In genomic region chr13:70042193-70042592, GRCh38 we compare ENCODE assay signal across 34 cellular contexts.
DNase-seq lines count a peak whose midpoint lies in the region; ATAC-seq, FAIRE-seq and TF ChIP-seq lines count a peak whose summit lies in the region.
"Had no signal": no experiment of that assay in that cellular context is flagged by ENCODE, and none has a peak within 500 bp of the region (broad histone marks: within the 10 kb centered on the region; RNA-seq: fewer than 3 reads in every experiment).

No MANE protein-coding gene starts in this region.

- no peaks in the 10 kb centered on the region for H3K27me3 ChIP-seq in mammary epithelial cell (ENCODE audit: insufficient read depth, low read length)
- H3K27me3 ChIP-seq in MG63 = no peaks in the 10 kb centered on the region
- H3K27me3 ChIP-seq: esophagus muscularis mucosa, foreskin keratinocyte, pancreas, right atrium auricular region, upper lobe of left lung had no signal

- in situ Hi-C loops in mammary epithelial cell (cut with MboI; ENCODE audit: low sequenced_read_pairs in 2 of 2) = no loop called here

- no peaks in the 10 kb centered on the region for H3K79me2 ChIP-seq in mammary epithelial cell (ENCODE audit: insufficient read depth, low read length)

- no peak overlapping the region for H3K4me3 Mint-ChIP-seq in HFFc6
- H3K4me3 Mint-ChIP-seq: activated CD4-positive, alpha-beta T cell treated with anti-CD3 and anti-CD28 coated beads, Interleukin-2, amount 10 ng/mL, durations not matched to agents 7 days and 5 days; activated naive CD8-positive, alpha-beta T cell treated with anti-CD3 and anti-CD28 coated beads, Interleukin-2, amount 50 U/mL, for 24 hours; activated T-cell treated with anti-CD3 and anti-CD28 coated beads, Interleukin-2, amount 50 U/mL, for 24 hours; endodermal cell; neural crest cell had no signal

- no TSS peak for BruUV-seq in mammary epithelial cell (replicated peaks; lab: Mats Ljungman, UMichigan)

- no peaks in the 10 kb centered on the region for H3K27me3 Mint-ChIP-seq in HFFc6 (ENCODE audit: insufficient read depth)
- H3K27me3 Mint-ChIP-seq: activated CD4-positive, alpha-beta T cell treated with anti-CD3 and anti-CD28 coated beads, Interleukin-2, amount 10 ng/mL, durations not matched to agents 7 days and 5 days; activated naive CD8-positive, alpha-beta T cell treated with anti-CD3 and anti-CD28 coated beads, Interleukin-2, amount 50 U/mL, for 24 hours; activated T-cell treated with anti-CD3 and anti-CD28 coated beads, Interleukin-2, amount 50 U/mL, for 24 hours had no signal

- no peak overlapping the region for H3K27ac Mint-ChIP-seq in HFFc6
- H3K27ac Mint-ChIP-seq: activated CD4-positive, alpha-beta T cell treated with anti-CD3 and anti-CD28 coated beads, Interleukin-2, amount 10 ng/mL, durations not matched to agents 7 days and 5 days; activated naive CD8-positive, alpha-beta T cell treated with anti-CD3 and anti-CD28 coated beads, Interleukin-2, amount 50 U/mL, for 24 hours; activated T-cell treated with anti-CD3 and anti-CD28 coated beads, Interleukin-2, amount 50 U/mL, for 24 hours; endodermal cell had no signal

- intact Hi-C loops in mammary epithelial cell (cut with micrococcal nuclease) = no loop called here

- H3K9ac ChIP-seq in mammary epithelial cell (ENCODE audit: insufficient read depth, low read length) = no peak overlapping the region

- H3K4me3 ChIP-seq in mammary epithelial cell (replicated peaks in 1 of 3; ENCODE audit: insufficient read depth in 1 of 3, low read depth in 2 of 3, low read length in 3 of 3) = no peak overlapping the region
- H3K4me3 ChIP-seq in MG63 = no peak overlapping the region
- H3K4me3 ChIP-seq: esophagus muscularis mucosa, HAP-1, pancreas, right atrium auricular region, upper lobe of left lung had no signal

- TF ChIP-seq CTCF in mammary epithelial cell (conservative IDR thresholded peaks at IDR 0.05 in 1 of 2, IDR thresholded peaks at IDR 0.05 in 1 of 2; ENCODE audit: extremely low read depth in 1 of 2, insufficient read depth in 1 of 2, low read depth in 1 of 2, low read length in 2 of 2) = no peak
- TF ChIP-seq CTCF in D721Med (IDR thresholded peaks at IDR 0.05; ENCODE audit: insufficient read depth, missing control alignments) = no peak
- no peak for TF ChIP-seq CTCF in HFFc6 (IDR thresholded peaks at IDR 0.05)

- dilution Hi-C loops in mammary epithelial cell (cut with HindIII; ENCODE audit: low sequenced_read_pairs) = no loop called here

- H3K9me3 ChIP-seq in mammary epithelial cell (replicated peaks; ENCODE audit: insufficient read depth, low read length) = no peaks in the 10 kb centered on the region
- H3K9me3 ChIP-seq in MG63 = no peaks in the 10 kb centered on the region
- H3K9me3 ChIP-seq: esophagus muscularis mucosa, HAP-1, pancreas, right atrium auricular region, upper lobe of left lung had no signal

- no peaks in the 10 kb centered on the region for H3K36me3 Mint-ChIP-seq in HFFc6 (ENCODE audit: low read depth)

- H4K20me1 ChIP-seq in mammary epithelial cell (ENCODE audit: insufficient read depth, low read length) = no peaks in the 10 kb centered on the region

- no peaks in the 10 kb centered on the region for H3K4me1 ChIP-seq in mammary epithelial cell (ENCODE audit: insufficient read depth, low read length)
- H3K4me1 ChIP-seq: esophagus muscularis mucosa, foreskin keratinocyte, HAP-1, pancreas, right atrium auricular region, upper lobe of left lung had no signal

- no peak overlapping the region for H3K4me2 ChIP-seq in mammary epithelial cell (ENCODE audit: insufficient read depth, low read depth, low read length)

- no peaks in the 10 kb centered on the region for H3K4me1 Mint-ChIP-seq in HFFc6 (ENCODE audit: low read depth)
- H3K4me1 Mint-ChIP-seq: activated CD4-positive, alpha-beta T cell treated with anti-CD3 and anti-CD28 coated beads, Interleukin-2, amount 10 ng/mL, durations not matched to agents 7 days and 5 days; activated naive CD8-positive, alpha-beta T cell treated with anti-CD3 and anti-CD28 coated beads, Interleukin-2, amount 50 U/mL, for 24 hours; endodermal cell; neural crest cell had no signal

- peaks cover 34% of the 10 kb centered on the region for H3K9me3 Mint-ChIP-seq in HFFc6
- H3K9me3 Mint-ChIP-seq: endodermal cell had no signal

- 87% methylated on average over 3 of the region's 4 CpGs for WGBS in mammary epithelial cell (ENCODE audit: low coverage, missing lambda C conversion rate)

- FAIRE-seq in D721Med (lab: Jason Lieb, UNC) = no peak
- FAIRE-seq: pancreas had no signal

- DNase-seq in kidney tubule cell (ENCODE audit: low spot score) = peak; percentile 9
- DNase-seq in mammary epithelial cell = no peak
- DNase-seq in MG63 = no peak
- DNase-seq in D721Med (ENCODE audit: insufficient read length, low spot score) = no peak
- DNase-seq in HFFc6 = no peak
- DNase-seq: activated CD4-positive, alpha-beta T cell treated with anti-CD3 and anti-CD28 coated beads, Interleukin-2, amount 10 ng/mL, durations not matched to agents 7 days and 5 days; activated naive CD8-positive, alpha-beta T cell treated with anti-CD3 and anti-CD28 coated beads, Interleukin-2, amount 50 U/mL, for 24 hours; activated T-cell treated with anti-CD3 and anti-CD28 coated beads, Interleukin-2, amount 50 U/mL, for 24 hours; C1 segment of cervical spinal cord; central memory CD4-positive, alpha-beta T cell; COR-L47; DMS79 treated with DMSO at 0.1 percent for 48 hours; endodermal cell; foreskin keratinocyte; GF-D8; left cardiac atrium; NCI-H1105 treated with DMSO at 0.1 percent for 48 hours; NCI-H1930; NCI-H226; NCI-H69; pancreas; SHP77 treated with DMSO at 0.1 percent for 48 hours; stimulated activated CD4-positive, alpha-beta T cell treated with anti-CD3 and anti-CD28 coated beads, Interleukin-2, amount 100 ng/mL, for 24 hours; SW 1271; T1000; upper lobe of left lung had no signal

- CTCF ChIA-PET in mammary epithelial cell (lab: Charles Lee; ENCODE audit: low non-redundant PET) = no interaction called here

- no peak overlapping the region for H2AFZ ChIP-seq in mammary epithelial cell (ENCODE audit: low read depth, low read length)

- no peaks in the 10 kb centered on the region for H3K36me3 ChIP-seq in mammary epithelial cell (ENCODE audit: insufficient read depth, low read length)
- no peaks in the 10 kb centered on the region for H3K36me3 ChIP-seq in MG63
- H3K36me3 ChIP-seq: esophagus muscularis mucosa, HAP-1, pancreas, right atrium auricular region, upper lobe of left lung had no signal

- no peak overlapping the region for H3K27ac ChIP-seq in mammary epithelial cell (ENCODE audit: insufficient read depth, low read depth, low read length)
- H3K27ac ChIP-seq: esophagus muscularis mucosa, foreskin keratinocyte, pancreas, right atrium auricular region, upper lobe of left lung had no signal

- ATAC-seq in GM18873 (IDR thresholded peaks at IDR 0.05; ENCODE audit: low FRiP score, unreplicated experiment) = peak; percentile 68
- ATAC-seq in HG02678 (IDR thresholded peaks at IDR 0.05; ENCODE audit: unreplicated experiment) = peak; percentile 61
- ATAC-seq in HG03159 (IDR thresholded peaks at IDR 0.05; ENCODE audit: unreplicated experiment) = peak; percentile 71
- ATAC-seq: activated naive CD8-positive, alpha-beta T cell treated with anti-CD3 and anti-CD28 coated beads, Interleukin-2, amount 50 U/mL, for 24 hours; foreskin keratinocyte; left cardiac atrium; Panc1; pancreas had no signal
